ENCODE assay signal across 15 cellular contexts in genomic region chr1:221620437-221621384, GRCh38.
A peak's percentile ranks its signal among the peaks of the same experiment; 100 is the strongest.
DNase-seq lines count a peak whose midpoint lies in the region; TF ChIP-seq lines count a peak whose summit lies in the region.
"Had no signal": no experiment of that assay in that cellular context is flagged by ENCODE, and none has a peak within 500 bp of the region (broad histone marks: within the 10 kb centered on the region; RNA-seq: fewer than 3 reads in every experiment).

No MANE protein-coding gene starts in this region.

- no peaks in the 10 kb centered on the region for H3K27me3 Mint-ChIP-seq in progenitor cell of endocrine pancreas
- H3K27me3 Mint-ChIP-seq: activated B cell treated with CpG ODN at 0.5 μM for 24 hours had no signal

- TF ChIP-seq CTCF in epithelial cell of esophagus (IDR thresholded peaks at IDR 0.05; ENCODE audit: insufficient read depth, low read depth, low read length, missing control alignments) (no peak), progenitor cell of endocrine pancreas (IDR thresholded peaks at IDR 0.05; ENCODE audit: unreplicated experiment) (no peak)

- peaks cover 18% of the 10 kb centered on the region for H3K9me3 Mint-ChIP-seq in progenitor cell of endocrine pancreas (ENCODE audit: low read depth)

- H3K4me3 Mint-ChIP-seq in progenitor cell of endocrine pancreas (ENCODE audit: low read depth): no peak overlapping the region
- H3K4me3 Mint-ChIP-seq: activated B cell treated with CpG ODN at 0.5 μM for 24 hours had no signal

- no peaks in the 10 kb centered on the region for H3K36me3 Mint-ChIP-seq in progenitor cell of endocrine pancreas (ENCODE audit: insufficient read depth)

- DNase-seq in NCI-H510A treated with DMSO at 0.1 percent for 48 hours (lab: John Stamatoyannopoulos, UW) (peak; percentile 30), NCI-H510A (lab: John Stamatoyannopoulos, UW) (no peak), NCI-H446 treated with DMSO at 0.1 percent for 48 hours (lab: John Stamatoyannopoulos, UW) (peak; percentile 91), epithelial cell of esophagus (ENCODE audit: low read depth) (peak; percentile 69), progenitor cell of endocrine pancreas (ENCODE audit: low spot score, unreplicated experiment) (no peak), GM19238 (ENCODE audit: insufficient read length, low spot score) (no peak), SKM-1 treated with dmso at 0.1 percent for 144 hours (lab: John Stamatoyannopoulos, UW; ENCODE audit: unreplicated experiment) (no peak)
- no peak for DNase-seq in activated CD4-positive, alpha-beta T cell treated with anti-CD3 and anti-CD28 coated beads for 1 hour
- DNase-seq: activated B cell treated with CpG ODN at 0.5 μM for 24 hours; activated effector memory CD4-positive, alpha-beta T cell treated with anti-CD3 and anti-CD28 coated beads, Interleukin-2, amount 50 U/mL, for 16 hours; cortex of kidney; heart left ventricle; Karpas-422; right cardiac atrium; uterus had no signal

- H3K4me1 Mint-ChIP-seq in progenitor cell of endocrine pancreas (ENCODE audit: low read depth): no peaks in the 10 kb centered on the region
- H3K4me1 Mint-ChIP-seq: activated B cell treated with CpG ODN at 0.5 μM for 24 hours had no signal

- H3K27ac Mint-ChIP-seq in progenitor cell of endocrine pancreas: no peak overlapping the region
- H3K27ac Mint-ChIP-seq: activated B cell treated with CpG ODN at 0.5 μM for 24 hours had no signal

- no peak overlapping the region for H3K4me3 ChIP-seq in epithelial cell of esophagus (ENCODE audit: low read length)
- H3K4me3 ChIP-seq: heart left ventricle, uterus had no signal

Comparison
In these comparisons a context has a peak if more than half of its experiments do, and no peak if none do; other contexts are left out.
1. DNase-seq: peak in NCI-H510A treated with DMSO at 0.1 percent for 48 hours (single experiment), NCI-H446 treated with DMSO at 0.1 percent for 48 hours (single experiment) and epithelial cell of esophagus (single experiment); none in NCI-H510A (single experiment), progenitor cell of endocrine pancreas (single experiment), GM19238 (single experiment), SKM-1 treated with dmso at 0.1 percent for 144 hours (single experiment) and activated CD4-positive, alpha-beta T cell treated with anti-CD3 and anti-CD28 coated beads for 1 hour (single experiment).